ENCODE assay signal across 8 cellular contexts in genomic region chr20:37693629-37694626, GRCh38. TPM values are rescaled to one million over a fixed set of nuclear protein-coding genes. Genes with fewer than 3 reads are reported as not detected.
A peak's percentile ranks its signal among the peaks of the same experiment; 100 is the strongest.
DNase-seq lines count a peak whose midpoint lies in the region; ATAC-seq and TF ChIP-seq lines count a peak whose summit lies in the region.

Gene CTNNBL1 (plus strand): TSS chr20:37694030. CDS start chr20:37694123, 93 bp downstream.

- POLR2A ChIA-PET in RWPE1 (lab: Yijun Ruan, JAX; ENCODE audit: low non-redundant PET), result interaction anchor here (0.6 kb wide), 1 partner anchor 369 kb away, joined by 3 read pairs; no protein-coding TSS in a partner anchor

- peaks cover 26 to 40% of the 10 kb centered on the region in 2 donors for H3K4me1 Mint-ChIP-seq in natural killer cell

- intact Hi-C loops in natural killer cell (cut with micrococcal nuclease), result loop anchor here (2.0 kb wide), 1 partner anchor 297 kb away; no protein-coding TSS in a partner anchor

- peaks cover 12 to 20% of the 10 kb centered on the region in 2 donors for H3K27me3 Mint-ChIP-seq in natural killer cell (ENCODE audit: low read depth in 2 of 2)

- H3K27ac ChIP-seq in RWPE1, result peak within 1 kb of the TSS; percentile 52

- peak within 1 kb of the TSS; percentile 90 to 94 for H3K27ac Mint-ChIP-seq in natural killer cell

- DNase-seq in EL (peak; percentile 98), H4 (ENCODE audit: low spot score) (peak; percentile 93), LoVo (ENCODE audit: low spot score) (peak; percentile 95), RWPE1 (ENCODE audit: low spot score) (peak; percentile 99), fibroblast of mammary gland (ENCODE audit: low read depth) (peak; percentile 96), natural killer cell (peak; percentile 94)
- peak; percentile 91 to 92 for DNase-seq in activated T-helper 1 cell treated with anti-CD3 and anti-CD28 coated beads, Interleukin-2, amount 50 U/mL, for 16 hours (ENCODE audit: low read depth in 1 of 2, low spot score in 1 of 2)
- peak; percentile 91 to 95 (median 92) for DNase-seq in stimulated activated naive CD4-positive, alpha-beta T cell (lab: John Stamatoyannopoulos, UW)

- no peaks in the 10 kb centered on the region for H3K9me3 Mint-ChIP-seq in natural killer cell

- H3K4me3 Mint-ChIP-seq in natural killer cell, result peak within 1 kb of the TSS; percentile 98

- TF ChIP-seq CTCF in RWPE1 (conservative IDR thresholded peaks at IDR 0.05; ENCODE audit: low read depth) (no peak), fibroblast of mammary gland (conservative IDR thresholded peaks at IDR 0.05; ENCODE audit: control insufficient read depth, insufficient read depth, low read depth, low read length) (no peak), natural killer cell (IDR thresholded peaks at IDR 0.05) (no peak)

- H3K36me3 Mint-ChIP-seq in natural killer cell, result no peaks in the 10 kb centered on the region

- peak; percentile 97 to 99 (median 98) for ATAC-seq in natural killer cell

- peak within 1 kb of the TSS; percentile 97 for H3K4me3 ChIP-seq in fibroblast of mammary gland (ENCODE audit: control insufficient read depth, low read depth, low read length)

- CTCF ChIA-PET in RWPE1 (lab: Yijun Ruan, JAX), result interaction anchor here (1.0 kb wide), 1 partner anchor 33 kb away, joined by 5 read pairs; no protein-coding TSS in a partner anchor

RNA-seq across cellular contexts. Expression of gene CTNNBL1, which starts in this region (rescaled TPM):
- total RNA-seq in H4 (2014; rRNA removed; shearing (Covaris generic)), result 31.2 and 39.8 TPM in 2 replicates
- total RNA-seq in natural killer cell, result 10 to 100 TPM; 59.1 to 75.6 (median 67.6) TPM

Comparison
In these comparisons a context has a peak if more than half of its experiments do, and no peak if none do; other contexts are left out.
1. Peak in every context shown above with its lines: DNase-seq, ATAC-seq, H3K4me3 ChIP-seq and H3K27ac ChIP-seq.